ENCODE assay signal across 8 cellular contexts in genomic region chr11:65918211-65919150, GRCh38. TPM values are rescaled to one million over a fixed set of nuclear protein-coding genes. Genes with fewer than 3 reads are reported as not detected.
DNase-seq lines count a peak whose midpoint lies in the region; ATAC-seq and TF ChIP-seq lines count a peak whose summit lies in the region.

C11orf68 (minus strand) TSS chr11:65919062; CDS start chr11:65919031, 31 bp downstream.

- TF ChIP-seq CTCF in WI38 (IDR thresholded peaks at IDR 0.05; ENCODE audit: low read depth, low read length) (no peak), foreskin keratinocyte (conservative IDR thresholded peaks at IDR 0.05) (no peak), omental fat pad (IDR thresholded peaks at IDR 0.05) (no peak)

- peaks cover 25% of the 10 kb centered on the region for H3K4me1 ChIP-seq in foreskin keratinocyte

- peak within 1 kb of the TSS; percentile 84 for H3K4me3 ChIP-seq in WI38 (ENCODE audit: low read depth, low read length)

- peak; percentile 6 for DNase-seq in DMS53 treated with DMSO at 0.1 percent for 48 hours (lab: John Stamatoyannopoulos, UW; ENCODE audit: unreplicated experiment)
- DNase-seq in foreskin keratinocyte = peak in 1 of 2 donors; percentile 38
- no peak for DNase-seq in omental fat pad (ENCODE audit: low spot score)
- DNase-seq in HuH-7.5 (ENCODE audit: low spot score) = no peak
- DNase-seq in NCI-H446 (lab: John Stamatoyannopoulos, UW) = no peak

- no peaks in the 10 kb centered on the region for H3K27me3 ChIP-seq in foreskin keratinocyte

- ATAC-seq in GM19372 (IDR thresholded peaks at IDR 0.05; ENCODE audit: low read depth, unreplicated experiment) (peak; percentile 55), HG03432 (IDR thresholded peaks at IDR 0.05; ENCODE audit: unreplicated experiment) (peak; percentile 56), foreskin keratinocyte (peak; percentile 40), omental fat pad (ENCODE audit: low FRiP score) (no peak)

- peak within 1 kb of the TSS; percentile 75 for H3K27ac ChIP-seq in foreskin keratinocyte

RNA-seq across cellular contexts. Expression of gene C11orf68, which starts in this region (rescaled TPM):
- total RNA-seq in foreskin keratinocyte = 40.5 and 41.7 TPM in 2 replicates
- polyA plus RNA-seq in foreskin keratinocyte = 63.3 and 69.0 TPM in 2 replicates
- total RNA-seq in omental fat pad = 10 to 100 TPM; 14.0 to 18.8 (median 17.5) TPM
